In the genomic region with DNA sequence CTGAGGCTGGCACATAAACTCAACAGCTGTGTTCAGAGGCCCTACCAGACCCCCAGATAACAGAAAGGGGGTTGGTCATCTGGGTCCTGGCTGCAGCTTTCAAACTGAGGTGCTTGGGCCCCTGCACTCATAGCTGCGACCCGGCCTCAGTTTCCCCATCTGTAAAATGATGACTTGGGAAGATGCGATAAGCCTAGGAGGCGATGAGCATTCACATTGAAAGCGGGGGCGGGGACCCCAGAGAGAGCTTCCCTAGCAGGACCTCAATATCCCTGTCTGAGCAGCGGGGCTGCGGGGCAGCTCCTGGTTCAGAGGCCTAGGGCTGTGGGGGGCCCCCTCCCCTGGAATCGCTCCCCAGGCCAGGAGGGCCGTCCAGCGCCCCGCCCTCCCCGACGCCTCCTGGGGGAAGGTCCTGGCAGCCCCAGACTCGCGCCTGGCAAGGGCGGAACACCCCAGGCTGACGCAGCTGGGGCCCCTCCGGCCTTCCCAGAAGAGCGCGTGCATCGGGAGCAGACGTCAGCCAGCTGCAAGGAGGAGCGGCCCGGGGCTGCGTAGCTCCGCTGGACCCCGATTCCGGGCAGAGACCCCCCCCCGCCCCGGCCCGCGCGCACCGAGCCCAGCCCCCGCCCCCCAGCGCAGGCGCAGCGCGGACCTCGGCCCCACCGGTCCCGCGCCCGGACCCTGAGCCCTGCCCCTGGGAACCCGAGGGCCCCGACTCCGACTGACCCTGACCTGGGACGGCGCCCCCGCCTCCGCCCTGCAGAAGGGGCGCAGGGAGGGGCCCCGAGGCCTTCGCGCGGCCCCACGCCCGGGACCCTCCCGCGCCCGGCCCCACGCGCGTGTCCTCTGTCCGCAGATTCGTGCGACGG, we compare ENCODE assay signal across 1 cellular context.
TF ChIP-seq lines count a peak whose summit lies in the region.

No MANE protein-coding gene starts in this region.

TF ChIP-seq in GM12891, 5 proteins besides CTCF, POLR2A, EP300 and RAD21:
- TF ChIP-seq SPI1 (IDR thresholded peaks at IDR 0.05; ENCODE audit: low read depth, low read length) (no peak), POU2F2 (IDR thresholded peaks at IDR 0.05; ENCODE audit: low read depth, low read length) (no peak), TAF1 (IDR thresholded peaks at IDR 0.05; ENCODE audit: low read depth, low read length) (no peak), POLR2AphosphoS5 (IDR thresholded peaks at IDR 0.05; ENCODE audit: low read depth, low read length) (no peak), PAX5 (IDR thresholded peaks at IDR 0.05; ENCODE audit: insufficient read depth, low read length, severe bottlenecking) (no peak)
